8 cellular contexts compared by ENCODE assay signal in genomic region chr12:82326905-82327503, GRCh38. TPM values are rescaled to one million over a fixed set of nuclear protein-coding genes. Genes with fewer than 3 reads are reported as not detected.
DNase-seq lines count a peak whose midpoint lies in the region; ATAC-seq and TF ChIP-seq lines count a peak whose summit lies in the region.

No MANE protein-coding gene starts in this region.

- no peak overlapping the region for H3K27ac Mint-ChIP-seq in T-helper 2 cell treated with Interferon-gamma antibody and Interleukin-4, amounts not matched to agents 5 μg/mL and 100 μg/mL, for 36 hours

- peaks cover 0 to 5% of the 10 kb centered on the region in 2 donors for H3K4me1 ChIP-seq in thoracic aorta (ENCODE audit: control insufficient read depth in 1 of 2, low read depth in 2 of 2)

- DNase-seq in NCI-H510A treated with DMSO at 0.1 percent for 48 hours (lab: John Stamatoyannopoulos, UW) (peak; percentile 54), NCI-H510A (lab: John Stamatoyannopoulos, UW) (no peak), OCI-M1 (lab: John Stamatoyannopoulos, UW) (peak; percentile 60), fibroblast of gingiva (ENCODE audit: low read depth) (peak; percentile 21), thoracic aorta (ENCODE audit: low spot score) (no peak)
- no peak for DNase-seq in central memory CD4-positive, alpha-beta T cell
- DNase-seq in T-helper 2 cell treated with Interferon-gamma antibody and Interleukin-4, amounts not matched to agents 5 μg/mL and 100 μg/mL, for 36 hours (ENCODE audit: low spot score), result no peak

- no peaks in the 10 kb centered on the region for H3K9me3 ChIP-seq in thoracic aorta

- no peak overlapping the region for H3K4me3 ChIP-seq in thoracic aorta

- H3K36me3 Mint-ChIP-seq in T-helper 2 cell treated with Interferon-gamma antibody and Interleukin-4, amounts not matched to agents 5 μg/mL and 100 μg/mL, for 36 hours (ENCODE audit: low read depth), result no peaks in the 10 kb centered on the region

- H3K27ac ChIP-seq in thoracic aorta, result no peak overlapping the region

- H3K9me3 Mint-ChIP-seq in T-helper 2 cell treated with Interferon-gamma antibody and Interleukin-4, amounts not matched to agents 5 μg/mL and 100 μg/mL, for 36 hours, result no peaks in the 10 kb centered on the region

- H3K36me3 ChIP-seq in thoracic aorta, result no peaks in the 10 kb centered on the region

- no peaks in the 10 kb centered on the region for H3K4me1 Mint-ChIP-seq in T-helper 2 cell treated with Interferon-gamma antibody and Interleukin-4, amounts not matched to agents 5 μg/mL and 100 μg/mL, for 36 hours (ENCODE audit: low read depth)

- ATAC-seq in HG03460 (IDR thresholded peaks at IDR 0.05; ENCODE audit: unreplicated experiment) (peak; percentile 62), thoracic aorta (ENCODE audit: insufficient number of reproducible peaks, low FRiP score, low read depth) (no peak)

- TF ChIP-seq CTCF in thoracic aorta (IDR thresholded peaks at IDR 0.05), result peak; percentile 52

- no peaks in the 10 kb centered on the region for H3K27me3 Mint-ChIP-seq in T-helper 2 cell treated with Interferon-gamma antibody and Interleukin-4, amounts not matched to agents 5 μg/mL and 100 μg/mL, for 36 hours (ENCODE audit: low read depth)

- H3K27me3 ChIP-seq in thoracic aorta (replicated peaks; ENCODE audit: insufficient read depth), result no peaks in the 10 kb centered on the region

- no peak overlapping the region for H3K4me3 Mint-ChIP-seq in T-helper 2 cell treated with Interferon-gamma antibody and Interleukin-4, amounts not matched to agents 5 μg/mL and 100 μg/mL, for 36 hours

RNA-seq across cellular contexts. Expression of gene CCDC59, which starts 31.2 kb away (rescaled TPM):
- 10 to 100 TPM; 25.3 to 71.1 TPM for total RNA-seq in thoracic aorta

RNA-seq across cellular contexts. Expression of gene METTL25, which starts 31.3 kb away (rescaled TPM):
- total RNA-seq in thoracic aorta, result 10 to 100 TPM in 1 of 2 donors, 1 to 10 TPM in 1; 9.7 to 26.5 TPM

Comparison
In these comparisons a context has a peak if more than half of its experiments do, and no peak if none do; other contexts are left out.
1. DNase-seq: peak in NCI-H510A treated with DMSO at 0.1 percent for 48 hours (single experiment), OCI-M1 (single experiment) and fibroblast of gingiva (single experiment); none in NCI-H510A (single experiment), thoracic aorta (single experiment), central memory CD4-positive, alpha-beta T cell (single experiment) and T-helper 2 cell treated with Interferon-gamma antibody and Interleukin-4, amounts not matched to agents 5 μg/mL and 100 μg/mL, for 36 hours (single experiment).